Comparison of ENCODE assay signal across 13 cellular contexts in the genomic region with DNA sequence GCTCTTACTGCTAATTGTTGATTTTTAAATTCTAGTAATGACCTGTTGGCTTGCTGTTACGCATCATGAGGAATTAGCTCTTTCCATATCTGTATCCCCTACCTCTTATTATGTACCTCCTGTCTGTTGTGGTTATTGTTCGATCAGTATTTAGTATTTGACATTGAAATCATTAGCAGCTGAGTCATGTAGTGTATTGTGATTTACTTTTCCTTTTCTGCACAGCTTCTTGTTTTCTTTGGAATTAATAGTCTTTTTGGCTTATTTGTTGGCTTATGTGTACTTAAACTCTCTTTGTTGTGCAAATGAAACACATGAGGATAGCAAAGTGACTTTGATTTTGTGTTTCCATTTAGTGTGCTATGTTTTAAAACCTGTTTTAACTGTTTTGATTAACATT.
"Had no signal": no experiment of that assay in that cellular context is flagged by ENCODE, and none has a peak within 500 bp of the region (broad histone marks: within the 10 kb centered on the region; RNA-seq: fewer than 3 reads in every experiment).

No MANE protein-coding gene starts in this region.

- H3K9me3 ChIP-seq: colonic mucosa, gastrocnemius medialis, lower lobe of right lung, transverse colon had no signal

- H3K27ac Mint-ChIP-seq: activated CD8-positive, alpha-beta T cell treated with anti-CD3 and anti-CD28 coated beads, Interleukin-2, amount 10 ng/mL, durations not matched to agents 7 days and 5 days; activated naive CD4-positive, alpha-beta T cell treated with anti-CD3 and anti-CD28 coated beads for 36 hours; stimulated activated memory B cell treated with anti-CD40 and anti-IgM and Interleukin-4, amounts not matched to agents 10 μg/mL and 1 μg/mL and 100 μg/mL, for 72 hours had no signal

- DNase-seq: activated CD4-positive, alpha-beta T cell treated with anti-CD3 and anti-CD28 coated beads for 1 hour; activated CD8-positive, alpha-beta memory T cell treated with anti-CD3 and anti-CD28 coated beads, Interleukin-2, amount 50 U/mL, for 48 hours; activated CD8-positive, alpha-beta T cell treated with anti-CD3 and anti-CD28 coated beads, Interleukin-2, amount 10 ng/mL, durations not matched to agents 7 days and 5 days; activated naive CD4-positive, alpha-beta T cell treated with anti-CD3 and anti-CD28 coated beads for 36 hours; caudate nucleus; colonic mucosa; effector CD4-positive, alpha-beta T cell; gastrocnemius medialis; lower lobe of right lung; midbrain; T-helper 9 cell; transverse colon had no signal

- ATAC-seq: activated CD8-positive, alpha-beta T cell treated with anti-CD3 and anti-CD28 coated beads, Interleukin-2, amount 10 ng/mL, durations not matched to agents 7 days and 5 days; gastrocnemius medialis; lower lobe of right lung; stimulated activated memory B cell treated with anti-CD40 and anti-IgM and Interleukin-4, amounts not matched to agents 10 μg/mL and 1 μg/mL and 100 μg/mL, for 72 hours had no signal

- H3K4me3 Mint-ChIP-seq: activated CD8-positive, alpha-beta T cell treated with anti-CD3 and anti-CD28 coated beads, Interleukin-2, amount 10 ng/mL, durations not matched to agents 7 days and 5 days; activated naive CD4-positive, alpha-beta T cell treated with anti-CD3 and anti-CD28 coated beads for 36 hours; stimulated activated memory B cell treated with anti-CD40 and anti-IgM and Interleukin-4, amounts not matched to agents 10 μg/mL and 1 μg/mL and 100 μg/mL, for 72 hours had no signal

- H3K4me1 ChIP-seq: colonic mucosa had no signal

- H3K27me3 ChIP-seq: colonic mucosa, gastrocnemius medialis, transverse colon had no signal

- H3K36me3 ChIP-seq: colonic mucosa, gastrocnemius medialis, transverse colon had no signal

- H3K27me3 Mint-ChIP-seq: stimulated activated memory B cell treated with anti-CD40 and anti-IgM and Interleukin-4, amounts not matched to agents 10 μg/mL and 1 μg/mL and 100 μg/mL, for 72 hours had no signal

- H3K27ac ChIP-seq: colonic mucosa, gastrocnemius medialis, lower lobe of right lung, transverse colon had no signal

- H3K9me3 Mint-ChIP-seq: stimulated activated memory B cell treated with anti-CD40 and anti-IgM and Interleukin-4, amounts not matched to agents 10 μg/mL and 1 μg/mL and 100 μg/mL, for 72 hours had no signal

- H3K4me3 ChIP-seq: colonic mucosa, gastrocnemius medialis, lower lobe of right lung, transverse colon had no signal
